In genomic region chr5:151068571-151069197, GRCh38 we compare ENCODE assay signal across 1 cellular context.
A peak's percentile ranks its signal among the peaks of the same experiment; 100 is the strongest.
TF ChIP-seq lines count a peak whose summit lies in the region.

No MANE protein-coding gene starts in this region.

TF ChIP-seq in GM12878, 131 proteins besides CTCF, POLR2A, EP300 and RAD21 (continued from another document):
- TF ChIP-seq MYB (IDR thresholded peaks at IDR 0.05; ENCODE audit: borderline replicate concordance, low read depth, low read length), result no peak
- TF ChIP-seq SKIL (IDR thresholded peaks at IDR 0.05; ENCODE audit: low read depth, poor library complexity, severe bottlenecking), result no peak
- 0 out of 2 replicates have a peak, but pooled peaks have one; percentile 26 for TF ChIP-seq NKRF (conservative IDR thresholded peaks at IDR 0.05)
- TF ChIP-seq IKZF2 (IDR thresholded peaks at IDR 0.05), result no peak; a peak in 1 of 4 replicates
- no peak for TF ChIP-seq SRF (IDR thresholded peaks at IDR 0.05; ENCODE audit: low read depth in 2 of 2, low read length in 2 of 2)
- no peak for TF ChIP-seq SUZ12 (IDR thresholded peaks at IDR 0.05; ENCODE audit: unreplicated experiment)
- no peak for TF ChIP-seq ATF3 (IDR thresholded peaks at IDR 0.05; ENCODE audit: borderline replicate concordance, extremely low read depth, low read depth, low read length)
- peak; percentile 76 for TF ChIP-seq RUNX3 (IDR thresholded peaks at IDR 0.05; ENCODE audit: low read length)
